ENCODE assay signal across 21 cellular contexts in genomic region chr9:16386579-16387077, GRCh38.
A peak's percentile ranks its signal among the peaks of the same experiment; 100 is the strongest.
DNase-seq lines count a peak whose midpoint lies in the region; ATAC-seq, FAIRE-seq and TF ChIP-seq lines count a peak whose summit lies in the region.
"Had no signal": no experiment of that assay in that cellular context is flagged by ENCODE, and none has a peak within 500 bp of the region (broad histone marks: within the 10 kb centered on the region; RNA-seq: fewer than 3 reads in every experiment).

No MANE protein-coding gene starts in this region.

- DNase-seq in A549 (ENCODE audit: low read depth in 1 of 2, low spot score in 1 of 2) = peak in 1 of 2 experiments; percentile 19
- DNase-seq in H54 (ENCODE audit: insufficient read length, low spot score) = no peak
- no peak for DNase-seq in astrocyte (ENCODE audit: low read depth)
- peak; percentile 30 for DNase-seq in islet precursor cell
- no peak for DNase-seq in NCI-H510A treated with DMSO at 0.1 percent for 48 hours (lab: John Stamatoyannopoulos, UW)
- DNase-seq in heart right ventricle = no peak
- DNase-seq in T-helper 2 cell treated with Interferon-gamma antibody and Interleukin-4, amounts not matched to agents 5 μg/mL and 100 μg/mL, for 36 hours (ENCODE audit: low spot score) = no peak
- DNase-seq: CD4-positive, alpha-beta memory T cell; H9; MM.1S; NCI-H1092; NCI-H2081 treated with DMSO at 0.1 percent for 48 hours; OCI-M1; SHP77 had no signal

- no peak; a peak in 1 of 6 replicates for ATAC-seq in A549
- no peak for ATAC-seq in GM21619 (IDR thresholded peaks at IDR 0.05; ENCODE audit: unreplicated experiment)
- no peak for ATAC-seq in heart right ventricle

- peak overlapping the region; percentile 31 for H3K27ac Mint-ChIP-seq in astrocyte (ENCODE audit: unreplicated experiment)
- H3K27ac Mint-ChIP-seq in T-helper 2 cell treated with Interferon-gamma antibody and Interleukin-4, amounts not matched to agents 5 μg/mL and 100 μg/mL, for 36 hours = no peak overlapping the region
- H3K27ac Mint-ChIP-seq: CD4-positive, alpha-beta memory T cell; H9 had no signal

- H3K27ac ChIP-seq in A549 = peak overlapping the region; percentile 64 to 83; a peak in 5 of 6 replicates
- H3K27ac ChIP-seq in astrocyte (ENCODE audit: low read depth, low read length) = no peak overlapping the region
- H3K27ac ChIP-seq in heart right ventricle = peak overlapping the region in 1 of 10 donors; percentile 68
- H3K27ac ChIP-seq: BLaER1, SK-N-MC had no signal

- 74% methylated on average over 5 of the region's 5 CpGs for WGBS in A549 (ENCODE audit: missing lambda C conversion rate)
- 82 to 87% methylated on average over 5 of the region's 5 CpGs for WGBS in heart right ventricle, 2 donors

- H3K36me3 ChIP-seq in astrocyte (ENCODE audit: insufficient read depth, low read length) (no peaks in the 10 kb centered on the region), heart right ventricle (no peaks in the 10 kb centered on the region)
- H3K36me3 ChIP-seq: BLaER1 had no signal

- CTCF ChIA-PET in A549 (lab: Yijun Ruan, JAX) = interaction anchor here (1.2 to 1.5 kb wide), 3 partner anchors 10 to 186 kb away, joined by 3 to 4 read pairs (median 3); no protein-coding TSS in a partner anchor

- H3K9me3 ChIP-seq in A549 (peaks cover 14% of the 10 kb centered on the region; the same call in 1 of the 3 replicates), astrocyte (ENCODE audit: insufficient read depth, low read depth, low read length) (no peaks in the 10 kb centered on the region), heart right ventricle (peaks cover 0 to 16% (median 6%) of the 10 kb centered on the region in 11 donors)

- no peaks in the 10 kb centered on the region for H4K20me1 ChIP-seq in astrocyte (ENCODE audit: insufficient read depth, low read length)
- H4K20me1 ChIP-seq: BLaER1 had no signal

- no peaks in the 10 kb centered on the region for H3K79me2 ChIP-seq in astrocyte (ENCODE audit: insufficient read depth, low read length)

- no peak for TF ChIP-seq RAD21 in A549 (conservative IDR thresholded peaks at IDR 0.05 in 1 of 2, IDR thresholded peaks at IDR 0.05 in 1 of 2)

- no peak overlapping the region for H3K9ac ChIP-seq in astrocyte (ENCODE audit: low read length)
- H3K9ac ChIP-seq: BLaER1 had no signal

- TF ChIP-seq CTCF in A549 (IDR thresholded peaks at IDR 0.05) = no peak
- no peak for TF ChIP-seq CTCF in astrocyte (IDR thresholded peaks at IDR 0.05; ENCODE audit: insufficient read depth, low read depth, low read length)
- TF ChIP-seq CTCF in heart right ventricle (IDR thresholded peaks at IDR 0.05) = no peak

- POLR2A ChIA-PET in A549 (lab: Yijun Ruan, JAX) = interaction anchor here (0.8 kb wide), 1 partner anchor 51 kb away, joined by 4 read pairs; no protein-coding TSS in a partner anchor

- H3K27me3 ChIP-seq in astrocyte (ENCODE audit: insufficient read depth, low read length) (no peaks in the 10 kb centered on the region), heart right ventricle (no peaks in the 10 kb centered on the region)
- H3K27me3 ChIP-seq: BLaER1 had no signal

- H3K4me2 ChIP-seq in A549 = no peak overlapping the region
- no peak overlapping the region for H3K4me2 ChIP-seq in astrocyte (ENCODE audit: low read length)
- H3K4me2 ChIP-seq: BLaER1 had no signal

- no peak for TF ChIP-seq EP300 in A549 (IDR thresholded peaks at IDR 0.05)

- no peak overlapping the region for H2AFZ ChIP-seq in astrocyte (ENCODE audit: low read depth, low read length)

- peaks cover 12% of the 10 kb centered on the region for H3K9me3 Mint-ChIP-seq in astrocyte (ENCODE audit: unreplicated experiment)
- H3K9me3 Mint-ChIP-seq in T-helper 2 cell treated with Interferon-gamma antibody and Interleukin-4, amounts not matched to agents 5 μg/mL and 100 μg/mL, for 36 hours = peaks cover 20% of the 10 kb centered on the region

- no peaks in the 10 kb centered on the region for H3K36me3 Mint-ChIP-seq in astrocyte (ENCODE audit: low read depth, unreplicated experiment)
- no peaks in the 10 kb centered on the region for H3K36me3 Mint-ChIP-seq in T-helper 2 cell treated with Interferon-gamma antibody and Interleukin-4, amounts not matched to agents 5 μg/mL and 100 μg/mL, for 36 hours (ENCODE audit: low read depth)
- H3K36me3 Mint-ChIP-seq: CD4-positive, alpha-beta memory T cell had no signal

- H3K4me1 ChIP-seq in A549 (peaks cover 15% of the 10 kb centered on the region), astrocyte (ENCODE audit: insufficient read depth, low read length) (peaks cover 11% of the 10 kb centered on the region), heart right ventricle (peaks cover 0 to 6% (median 0%) of the 10 kb centered on the region in 9 donors)
- H3K4me1 ChIP-seq: BLaER1 had no signal

- peaks cover 2% of the 10 kb centered on the region for H3K4me1 Mint-ChIP-seq in astrocyte (ENCODE audit: low read depth, unreplicated experiment)
- no peaks in the 10 kb centered on the region for H3K4me1 Mint-ChIP-seq in T-helper 2 cell treated with Interferon-gamma antibody and Interleukin-4, amounts not matched to agents 5 μg/mL and 100 μg/mL, for 36 hours (ENCODE audit: low read depth)
- H3K4me1 Mint-ChIP-seq: CD4-positive, alpha-beta memory T cell had no signal

- no peak overlapping the region for H3K4me3 Mint-ChIP-seq in astrocyte (ENCODE audit: unreplicated experiment)
- no peak overlapping the region for H3K4me3 Mint-ChIP-seq in T-helper 2 cell treated with Interferon-gamma antibody and Interleukin-4, amounts not matched to agents 5 μg/mL and 100 μg/mL, for 36 hours
- H3K4me3 Mint-ChIP-seq: CD4-positive, alpha-beta memory T cell; H9 had no signal

- H3K27me3 Mint-ChIP-seq in astrocyte (ENCODE audit: low read depth, unreplicated experiment) = no peaks in the 10 kb centered on the region
- no peaks in the 10 kb centered on the region for H3K27me3 Mint-ChIP-seq in T-helper 2 cell treated with Interferon-gamma antibody and Interleukin-4, amounts not matched to agents 5 μg/mL and 100 μg/mL, for 36 hours (ENCODE audit: low read depth)
- H3K27me3 Mint-ChIP-seq: CD4-positive, alpha-beta memory T cell had no signal

- intact Hi-C loops in heart right ventricle (cut with DNase I) = no loop called here

- H3K4me3 ChIP-seq in A549 = no peak overlapping the region
- no peak overlapping the region for H3K4me3 ChIP-seq in astrocyte (ENCODE audit: insufficient read depth, low read depth, low read length)
- no peak overlapping the region for H3K4me3 ChIP-seq in heart right ventricle
- H3K4me3 ChIP-seq: BLaER1, SK-N-MC had no signal

- FAIRE-seq in A549 (lab: Jason Lieb, UNC) = no peak
- peak; percentile 11 for FAIRE-seq in H54 (lab: Jason Lieb, UNC)
- FAIRE-seq in astrocyte (lab: Jason Lieb, UNC) = no peak
- FAIRE-seq: A204.1, D721Med, GM12891, GM19239 had no signal

- TF ChIP-seq POLR2A in A549 (IDR thresholded peaks at IDR 0.05; ENCODE audit: low read length) (no peak), H54 (IDR thresholded peaks at IDR 0.05; ENCODE audit: low read depth, low read length) (no peak)

TF ChIP-seq in A549, 52 proteins besides CTCF, POLR2A, EP300 and RAD21 (continues in another document):
- TF ChIP-seq GATA3 (IDR thresholded peaks at IDR 0.05; ENCODE audit: borderline replicate concordance) (no peak), RNF2 (IDR thresholded peaks at IDR 0.05; ENCODE audit: borderline replicate concordance, low read depth) (no peak), PBX3 (IDR thresholded peaks at IDR 0.05) (no peak), FOSL2 (IDR thresholded peaks at IDR 0.05) (no peak), FOSL2 (CRISPR knock-in tag; IDR thresholded peaks at IDR 0.05) (no peak), ZFP36 (IDR thresholded peaks at IDR 0.05; ENCODE audit: borderline replicate concordance, partially characterized antibody) (no peak), TFCP2L1 (CRISPR knock-in tag; IDR thresholded peaks at IDR 0.05) (no peak), ZSCAN20 (CRISPR knock-in tag; IDR thresholded peaks at IDR 0.05) (no peak), BCL3 (IDR thresholded peaks at IDR 0.05) (no peak), HOXA7 (CRISPR knock-in tag; IDR thresholded peaks at IDR 0.05) (no peak), KDM1A (IDR thresholded peaks at IDR 0.05; ENCODE audit: low read depth) (no peak), RCOR1 (IDR thresholded peaks at IDR 0.05; ENCODE audit: low read depth, low read length) (no peak), EHMT2 (IDR thresholded peaks at IDR 0.05; ENCODE audit: low read depth) (no peak), NFE2L2 (conservative IDR thresholded peaks at IDR 0.05; ENCODE audit: low read length) (no peak), MAFK (IDR thresholded peaks at IDR 0.05; ENCODE audit: partially characterized antibody) (no peak), E2F6 (IDR thresholded peaks at IDR 0.05; ENCODE audit: borderline replicate concordance, low read depth) (no peak)
